In the genomic region with DNA sequence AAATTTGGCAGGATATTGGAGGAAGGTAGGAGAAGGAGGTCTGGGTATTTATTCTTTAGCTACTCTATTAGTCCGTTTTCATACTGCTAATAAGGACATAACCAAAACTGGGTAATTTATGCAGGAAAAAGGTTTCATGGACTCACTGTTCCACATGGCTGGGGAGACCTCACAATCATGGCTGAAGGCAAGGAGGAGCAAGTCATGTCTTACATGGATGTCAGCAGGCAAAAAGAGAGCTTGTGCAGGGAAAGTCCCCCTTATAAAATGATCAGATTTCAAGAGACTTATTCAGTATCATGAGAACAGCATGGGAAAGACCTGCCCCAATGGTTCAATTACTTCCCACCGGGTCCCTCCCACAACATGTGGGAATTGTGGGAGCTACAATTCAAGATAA, we compare ENCODE assay signal across 1 cellular context.
TF ChIP-seq lines count a peak whose summit lies in the region.

No MANE protein-coding gene starts in this region.

TF ChIP-seq in IMR-90, 13 proteins besides CTCF, POLR2A, EP300 and RAD21:
- no peak for TF ChIP-seq NFE2L2 (IDR thresholded peaks at IDR 0.05; ENCODE audit: low read depth, low read length)
- TF ChIP-seq, protein P1, sequence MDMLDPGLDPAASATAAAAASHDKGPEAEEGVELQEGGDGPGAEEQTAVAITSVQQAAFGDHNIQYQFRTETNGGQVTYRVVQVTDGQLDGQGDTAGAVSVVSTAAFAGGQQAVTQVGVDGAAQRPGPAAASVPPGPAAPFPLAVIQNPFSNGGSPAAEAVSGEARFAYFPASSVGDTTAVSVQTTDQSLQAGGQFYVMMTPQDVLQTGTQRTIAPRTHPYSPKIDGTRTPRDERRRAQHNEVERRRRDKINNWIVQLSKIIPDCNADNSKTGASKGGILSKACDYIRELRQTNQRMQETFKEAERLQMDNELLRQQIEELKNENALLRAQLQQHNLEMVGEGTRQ (IDR thresholded peaks at IDR 0.05; ENCODE audit: low read depth, low read length): no peak
- no peak for TF ChIP-seq MAZ (IDR thresholded peaks at IDR 0.05; ENCODE audit: borderline replicate concordance, low read depth, low read length)
- no peak for TF ChIP-seq FOS (IDR thresholded peaks at IDR 0.05; ENCODE audit: low read depth, low read length)
- TF ChIP-seq MAFK (IDR thresholded peaks at IDR 0.05; ENCODE audit: low read depth, low read length): no peak
- no peak for TF ChIP-seq BHLHE40 (IDR thresholded peaks at IDR 0.05; ENCODE audit: low read depth, low read length)
- TF ChIP-seq SMC3 (IDR thresholded peaks at IDR 0.05; ENCODE audit: low read depth, low read length): no peak
- no peak for TF ChIP-seq CEBPB (IDR thresholded peaks at IDR 0.05; ENCODE audit: low read depth, low read length)
- TF ChIP-seq CHD1 (IDR thresholded peaks at IDR 0.05; ENCODE audit: low read depth, low read length): no peak
- TF ChIP-seq MXI1 (IDR thresholded peaks at IDR 0.05; ENCODE audit: borderline replicate concordance, low read depth, low read length): no peak
- no peak for TF ChIP-seq RCOR1 (IDR thresholded peaks at IDR 0.05; ENCODE audit: insufficient replicate concordance, low read length)
- TF ChIP-seq, protein P2, sequence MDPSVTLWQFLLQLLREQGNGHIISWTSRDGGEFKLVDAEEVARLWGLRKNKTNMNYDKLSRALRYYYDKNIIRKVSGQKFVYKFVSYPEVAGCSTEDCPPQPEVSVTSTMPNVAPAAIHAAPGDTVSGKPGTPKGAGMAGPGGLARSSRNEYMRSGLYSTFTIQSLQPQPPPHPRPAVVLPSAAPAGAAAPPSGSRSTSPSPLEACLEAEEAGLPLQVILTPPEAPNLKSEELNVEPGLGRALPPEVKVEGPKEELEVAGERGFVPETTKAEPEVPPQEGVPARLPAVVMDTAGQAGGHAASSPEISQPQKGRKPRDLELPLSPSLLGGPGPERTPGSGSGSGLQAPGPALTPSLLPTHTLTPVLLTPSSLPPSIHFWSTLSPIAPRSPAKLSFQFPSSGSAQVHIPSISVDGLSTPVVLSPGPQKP (IDR thresholded peaks at IDR 0.05; ENCODE audit: borderline replicate concordance, low read depth, low read length): no peak
- no peak for TF ChIP-seq RFX5 (IDR thresholded peaks at IDR 0.05; ENCODE audit: low read depth, low read length)
